ENCODE assay signal across 7 cellular contexts in genomic region chr18:12551943-12552883, GRCh38.
DNase-seq lines count a peak whose midpoint lies in the region; ATAC-seq and TF ChIP-seq lines count a peak whose summit lies in the region.
"Not testable (repeated sequence)": the region's sequence is repeated elsewhere in the genome, so short reads cannot be mapped to it uniquely, and the experiment has no call there.

No MANE protein-coding gene starts in this region.

- not testable (repeated sequence) for H3K27me3 ChIP-seq in left lung

- DNase-seq in EH (ENCODE audit: low read depth) (peak; percentile 60), NCI-H1105 treated with DMSO at 0.1 percent for 48 hours (lab: John Stamatoyannopoulos, UW) (peak; percentile 84), cerebellar cortex (ENCODE audit: low spot score) (peak; percentile 77), foreskin fibroblast (peak; percentile 28 to 54), left lung (peak; percentile 79 to 80), putamen (ENCODE audit: low spot score) (peak; percentile 74)

- peaks cover 0 to 27% of the 10 kb centered on the region in 2 donors for H3K9me3 ChIP-seq in left lung

- not testable (repeated sequence) for H3K4me3 ChIP-seq in foreskin fibroblast (ENCODE audit: low read depth in 1 of 2, low read length in 2 of 2); left lung

- peak overlapping the region; percentile 53 to 78 for H3K27ac ChIP-seq in left lung

- not testable (repeated sequence) for H3K4me1 ChIP-seq in left lung

- not testable (repeated sequence) for TF ChIP-seq CTCF in foreskin fibroblast (IDR thresholded peaks at IDR 0.05; ENCODE audit: low read depth, low read length); left lung (IDR thresholded peaks at IDR 0.05)

- peak; percentile 31; the same call in 1 of the 3 replicates for ATAC-seq in SK-N-SH treated with all-trans-retinoic acid at 6 μM for 48 hours
- peak; percentile 86 for ATAC-seq in left lung

- not testable (repeated sequence) for H3K36me3 ChIP-seq in left lung

- intact Hi-C loops in left lung (cut with DNase I) = not testable (repeated sequence)
